Comparison of ENCODE assay signal across 6 cellular contexts in genomic region chr2:163246111-163246510, GRCh38.
"Had no signal": no experiment of that assay in that cellular context is flagged by ENCODE, and none has a peak within 500 bp of the region (broad histone marks: within the 10 kb centered on the region; RNA-seq: fewer than 3 reads in every experiment).

No MANE protein-coding gene starts in this region.

- H3K36me3 Mint-ChIP-seq: IgD-negative memory B cell had no signal

- H3K27me3 Mint-ChIP-seq: IgD-negative memory B cell had no signal

- H3K4me3 Mint-ChIP-seq: GM23338, H9, IgD-negative memory B cell had no signal

- H3K4me1 Mint-ChIP-seq: IgD-negative memory B cell had no signal

- H3K27ac Mint-ChIP-seq: GM23338, H9, IgD-negative memory B cell had no signal

- H3K4me2 ChIP-seq: GM23338 had no signal

- ATAC-seq: GM23338, HepG2 had no signal

- H3K4me3 ChIP-seq: GM23338 had no signal

- DNase-seq: H9, HCEC 1CT had no signal

- H3K27ac ChIP-seq: HL-60 had no signal

- H2AFZ ChIP-seq: GM23338 had no signal
